Comparison of ENCODE assay signal across 26 cellular contexts in genomic region chr10:11082551-11082950, GRCh38.
"Had no signal": no experiment of that assay in that cellular context is flagged by ENCODE, and none has a peak within 500 bp of the region (broad histone marks: within the 10 kb centered on the region; RNA-seq: fewer than 3 reads in every experiment).

No MANE protein-coding gene starts in this region.

- H3K79me2 ChIP-seq: hepatocyte had no signal

- DNase-seq: activated CD4-positive, alpha-beta T cell treated with anti-CD3 and anti-CD28 coated beads for 1 hour; activated CD4-positive, alpha-beta T cell treated with anti-CD3 and anti-CD28 coated beads, Interleukin-2, amount 50 U/mL, for 1 hour; activated CD8-positive, alpha-beta memory T cell treated with anti-CD3 and anti-CD28 coated beads for 24 hours; activated CD8-positive, alpha-beta memory T cell treated with anti-CD3 and anti-CD28 coated beads, Interleukin-2, amount 50 U/mL, for 4 hours; activated T-cell treated with anti-CD3 and anti-CD28 coated beads, Interleukin-2, amount 50 U/mL, for 24 hours; adrenal gland; cortex of kidney; endodermal cell; esophagus squamous epithelium; foreskin keratinocyte; immature natural killer cell; naive thymus-derived CD4-positive, alpha-beta T cell; occipital lobe; posterior cingulate gyrus; stimulated activated CD4-positive, alpha-beta T cell treated with anti-CD3 and anti-CD28 coated beads, Interleukin-4, amount 100 ng/mL, for 24 hours; stimulated activated naive CD8-positive, alpha-beta T cell treated with anti-CD3 and anti-CD28 coated beads, Interleukin-15, Interleukin-2, amounts not matched to agents 100 U/mL and 50 U/mL, for 24 hours; T-cell; transverse colon; WERI-Rb-1 had no signal

- H3K27ac ChIP-seq: adrenal gland, breast epithelium, foreskin keratinocyte, hepatocyte, transverse colon, WERI-Rb-1 had no signal

- H3K27me3 ChIP-seq: adrenal gland, breast epithelium, esophagus squamous epithelium, foreskin keratinocyte, hepatocyte, transverse colon had no signal

- H3K4me2 ChIP-seq: hepatocyte had no signal

- H2AFZ ChIP-seq: hepatocyte had no signal

- ATAC-seq: activated naive CD4-positive, alpha-beta T cell treated with anti-CD3 and anti-CD28 coated beads, Interleukin-2, amount 50 U/mL, for 72 hours; activated T-helper 17 cell treated with anti-CD3 and anti-CD28 coated beads, Interleukin-2, amount 50 U/mL, for 72 hours; foreskin keratinocyte; left lobe of liver; naive thymus-derived CD4-positive, alpha-beta T cell; SK-N-SH treated with all-trans-retinoic acid at 6 μM for 48 hours; stimulated activated naive CD8-positive, alpha-beta T cell treated with anti-CD3 and anti-CD28 coated beads, Interleukin-15, Interleukin-2, amounts not matched to agents 100 U/mL and 50 U/mL, for 24 hours; T-cell had no signal

- H3K4me3 ChIP-seq: adrenal gland, breast epithelium, esophagus squamous epithelium, hepatocyte, lung, transverse colon had no signal

- H3K4me1 ChIP-seq: adrenal gland, breast epithelium, foreskin keratinocyte, transverse colon had no signal

- H3K36me3 ChIP-seq: adrenal gland, breast epithelium, esophagus squamous epithelium, transverse colon, WERI-Rb-1 had no signal

- H3K9me3 ChIP-seq: adrenal gland, breast epithelium, esophagus squamous epithelium, transverse colon had no signal
